ENCODE assay signal across 7 cellular contexts in genomic region chr1:37476087-37476452, GRCh38. TPM values are rescaled to one million over a fixed set of nuclear protein-coding genes. Genes with fewer than 3 reads are reported as not detected.
DNase-seq lines count a peak whose midpoint lies in the region; ATAC-seq lines count a peak whose summit lies in the region.

No MANE protein-coding gene starts in this region.

- H3K9me3 Mint-ChIP-seq in activated CD4-positive, alpha-beta memory T cell treated with anti-CD3 and anti-CD28 coated beads, Interleukin-2, amount 10 ng/mL, durations not matched to agents 7 days and 5 days: no peaks in the 10 kb centered on the region
- H3K9me3 Mint-ChIP-seq in stimulated activated effector memory CD8-positive, alpha-beta T cell treated with anti-CD3 and anti-CD28 coated beads, Interleukin-12 subunit alpha, Interleukin-12 subunit beta, amount 100 ng/mL, for 72 hours: no peaks in the 10 kb centered on the region

- no peak overlapping the region for H3K9ac ChIP-seq in iPS-15b (ENCODE audit: low read depth, low read length)

- H3K9me3 ChIP-seq in HAP-1 (no peaks in the 10 kb centered on the region), iPS-15b (ENCODE audit: control insufficient read depth, insufficient read depth, low read length) (no peaks in the 10 kb centered on the region)

- POLR2A ChIA-PET in activated CD4-positive, alpha-beta memory T cell treated with anti-CD3 and anti-CD28 coated beads, Interleukin-2, amount 10 ng/mL, durations not matched to agents 7 days and 5 days (lab: Charles Lee): interaction anchor here (0.6 to 6.8 kb wide), 15 partner anchors 9 to 1707 kb away, joined by 3 to 99 read pairs (median 6); partner anchors contain the start of genes CDCA8, CLSPN, GNL2 and MEAF6

- CTCF ChIA-PET in activated CD4-positive, alpha-beta memory T cell treated with anti-CD3 and anti-CD28 coated beads, Interleukin-2, amount 10 ng/mL, durations not matched to agents 7 days and 5 days (lab: Charles Lee): interaction anchor here (1.2 to 5.7 kb wide), 6 partner anchors 11 to 215 kb away, joined by 3 to 59 read pairs (median 4); partner anchors contain the start of gene MEAF6

- DNase-seq in HAP-1 (ENCODE audit: low spot score in 2 of 2) (no peak), amniotic stem cell (lab: John Stamatoyannopoulos, UW) (no peak), islet precursor cell (no peak)
- DNase-seq in activated CD4-positive, alpha-beta memory T cell treated with anti-CD3 and anti-CD28 coated beads, Interleukin-2, amount 10 ng/mL, durations not matched to agents 7 days and 5 days: no peak
- DNase-seq in stimulated activated effector memory CD8-positive, alpha-beta T cell treated with anti-CD3 and anti-CD28 coated beads, Interleukin-12 subunit alpha, Interleukin-12 subunit beta, amount 100 ng/mL, for 72 hours (ENCODE audit: low spot score in 2 of 2): peak in 1 of 2 donors; percentile 61
- DNase-seq in effector CD8-positive, alpha-beta T cell (lab: John Stamatoyannopoulos, UW): no peak

- in situ Hi-C loops in HAP-1 (cut with MboI; ENCODE audit: low sequenced_read_pairs): no loop called here

- H3K4me3 ChIP-seq in HAP-1 (peak overlapping the region; percentile 71), iPS-15b (ENCODE audit: low read depth, low read length) (peak overlapping the region; percentile 31)

- H3K27ac Mint-ChIP-seq in activated CD4-positive, alpha-beta memory T cell treated with anti-CD3 and anti-CD28 coated beads, Interleukin-2, amount 10 ng/mL, durations not matched to agents 7 days and 5 days: peak overlapping the region; percentile 99
- peak overlapping the region; percentile 97 for H3K27ac Mint-ChIP-seq in stimulated activated effector memory CD8-positive, alpha-beta T cell treated with anti-CD3 and anti-CD28 coated beads, Interleukin-12 subunit alpha, Interleukin-12 subunit beta, amount 100 ng/mL, for 72 hours

- H3K27me3 ChIP-seq in HAP-1 (ENCODE audit: low read depth): no peaks in the 10 kb centered on the region
- peaks cover 18% of the 10 kb centered on the region for H3K27me3 ChIP-seq in iPS-15b (ENCODE audit: control insufficient read depth, insufficient read depth, low read length)

- peaks cover 19% of the 10 kb centered on the region for H3K4me1 ChIP-seq in HAP-1
- H3K4me1 ChIP-seq in iPS-15b (ENCODE audit: control insufficient read depth, insufficient read depth, low read length): peaks cover 36% of the 10 kb centered on the region

- H3K27me3 Mint-ChIP-seq in activated CD4-positive, alpha-beta memory T cell treated with anti-CD3 and anti-CD28 coated beads, Interleukin-2, amount 10 ng/mL, durations not matched to agents 7 days and 5 days: no peaks in the 10 kb centered on the region

- H3K36me3 ChIP-seq in HAP-1 (replicated peaks) (peaks cover 48% of the 10 kb centered on the region), iPS-15b (ENCODE audit: control insufficient read depth, insufficient read depth, low read length) (peaks cover 25% of the 10 kb centered on the region)

- H3K36me3 Mint-ChIP-seq in activated CD4-positive, alpha-beta memory T cell treated with anti-CD3 and anti-CD28 coated beads, Interleukin-2, amount 10 ng/mL, durations not matched to agents 7 days and 5 days (ENCODE audit: low read depth): peaks cover 55% of the 10 kb centered on the region
- H3K36me3 Mint-ChIP-seq in stimulated activated effector memory CD8-positive, alpha-beta T cell treated with anti-CD3 and anti-CD28 coated beads, Interleukin-12 subunit alpha, Interleukin-12 subunit beta, amount 100 ng/mL, for 72 hours: peaks cover 66% of the 10 kb centered on the region

- no peak for ATAC-seq in stimulated activated effector memory CD8-positive, alpha-beta T cell treated with anti-CD3 and anti-CD28 coated beads, Interleukin-12 subunit alpha, Interleukin-12 subunit beta, amount 100 ng/mL, for 72 hours

- H3K4me1 Mint-ChIP-seq in activated CD4-positive, alpha-beta memory T cell treated with anti-CD3 and anti-CD28 coated beads, Interleukin-2, amount 10 ng/mL, durations not matched to agents 7 days and 5 days: peaks cover 60% of the 10 kb centered on the region
- peaks cover 61% of the 10 kb centered on the region for H3K4me1 Mint-ChIP-seq in stimulated activated effector memory CD8-positive, alpha-beta T cell treated with anti-CD3 and anti-CD28 coated beads, Interleukin-12 subunit alpha, Interleukin-12 subunit beta, amount 100 ng/mL, for 72 hours

- peak overlapping the region; percentile 98 for H3K4me3 Mint-ChIP-seq in activated CD4-positive, alpha-beta memory T cell treated with anti-CD3 and anti-CD28 coated beads, Interleukin-2, amount 10 ng/mL, durations not matched to agents 7 days and 5 days
- peak overlapping the region; percentile 95 for H3K4me3 Mint-ChIP-seq in stimulated activated effector memory CD8-positive, alpha-beta T cell treated with anti-CD3 and anti-CD28 coated beads, Interleukin-12 subunit alpha, Interleukin-12 subunit beta, amount 100 ng/mL, for 72 hours

RNA-seq across cellular contexts. Expression of gene ZC3H12A, which starts 1.7 kb away (rescaled TPM):
- total RNA-seq in activated CD4-positive, alpha-beta memory T cell treated with anti-CD3 and anti-CD28 coated beads, Interleukin-2, amount 10 ng/mL, durations not matched to agents 7 days and 5 days: 10 to 100 TPM; 29.9 to 31.1 TPM

RNA-seq across cellular contexts. Expression of gene MEAF6, which starts 38.5 kb away (rescaled TPM):
- 10 to 100 TPM; 63.7 to 64.2 TPM for total RNA-seq in activated CD4-positive, alpha-beta memory T cell treated with anti-CD3 and anti-CD28 coated beads, Interleukin-2, amount 10 ng/mL, durations not matched to agents 7 days and 5 days
